Comparison of ENCODE assay signal across 13 cellular contexts in the genomic region with DNA sequence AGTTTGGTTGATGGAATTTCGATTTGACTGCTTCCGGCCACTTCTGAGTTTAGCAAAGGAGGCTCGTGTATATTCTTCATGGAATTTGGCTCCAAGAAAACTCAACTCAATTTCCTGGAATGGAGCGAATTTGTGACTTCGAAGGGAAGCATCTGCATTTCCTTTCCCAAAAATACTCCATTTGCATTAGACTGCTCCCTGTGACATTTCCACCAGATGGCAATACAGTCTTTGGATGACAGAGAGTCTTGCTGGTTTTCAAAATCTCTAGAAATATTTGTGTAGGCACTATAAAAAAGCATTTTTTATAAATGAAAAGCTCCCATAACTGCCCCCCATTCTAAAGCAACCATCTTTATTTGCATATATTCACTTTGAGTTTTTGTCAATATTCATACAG. TPM values are rescaled to one million over a fixed set of nuclear protein-coding genes. Genes with fewer than 3 reads are reported as not detected.
DNase-seq lines count a peak whose midpoint lies in the region; ATAC-seq and TF ChIP-seq lines count a peak whose summit lies in the region.
"Had no signal": no experiment of that assay in that cellular context is flagged by ENCODE, and none has a peak within 500 bp of the region (broad histone marks: within the 10 kb centered on the region; RNA-seq: fewer than 3 reads in every experiment).

No MANE protein-coding gene starts in this region.

- TF ChIP-seq RAD21 in neural cell (conservative IDR thresholded peaks at IDR 0.05) = peak; percentile 39

- no peak overlapping the region for H3K4me3 Mint-ChIP-seq in endodermal cell
- H3K4me3 Mint-ChIP-seq: T-helper 17 cell had no signal

- H2AFZ ChIP-seq in neural cell (ENCODE audit: low read depth, low read length) = no peak overlapping the region

- H3K27me3 ChIP-seq in DOHH2 (ENCODE audit: control insufficient read depth, low read length) (no peaks in the 10 kb centered on the region), endodermal cell (ENCODE audit: control insufficient read depth, insufficient read depth, low read length, poor library complexity, severe bottlenecking) (no peaks in the 10 kb centered on the region), neural cell (ENCODE audit: insufficient read depth, low read depth, low read length) (no peaks in the 10 kb centered on the region)

- TF ChIP-seq EP300 in neural cell (conservative IDR thresholded peaks at IDR 0.05; ENCODE audit: poor library complexity, severe bottlenecking) = no peak

- H4K20me1 ChIP-seq in DOHH2 (ENCODE audit: control insufficient read depth, insufficient read depth, low read depth, low read length) (no peaks in the 10 kb centered on the region), neural cell (ENCODE audit: insufficient read depth) (no peaks in the 10 kb centered on the region)

- ATAC-seq in HG02588 (IDR thresholded peaks at IDR 0.05; ENCODE audit: unreplicated experiment) = no peak
- ATAC-seq: T-helper 17 cell had no signal

- DNase-seq in NB4 (ENCODE audit: low read depth) (no peak), endodermal cell (no peak), NCI-H345 treated with DMSO at 0.1 percent for 48 hours (lab: John Stamatoyannopoulos, UW; ENCODE audit: unreplicated experiment) (no peak), H4 (ENCODE audit: low spot score) (no peak)
- no peak for DNase-seq in activated CD4-positive, alpha-beta T cell treated with anti-CD3 and anti-CD28 coated beads, Interleukin-2, amount 50 U/mL, for 4 hours
- DNase-seq: aorta, NCI-H1048, T-helper 17 cell had no signal

- H3K9ac ChIP-seq in endodermal cell (ENCODE audit: extremely low read depth, low read length, poor library complexity, severe bottlenecking) (no peak overlapping the region), neural cell (ENCODE audit: low read length) (no peak overlapping the region)

- no peak for TF ChIP-seq POLR2A in NB4 (IDR thresholded peaks at IDR 0.05; ENCODE audit: extremely low read depth, insufficient read length)

- TF ChIP-seq CTCF in DOHH2 (IDR thresholded peaks at IDR 0.05; ENCODE audit: low read depth, low read length, poor library complexity, severe bottlenecking) = peak; percentile 12
- TF ChIP-seq CTCF in NB4 (IDR thresholded peaks at IDR 0.05; ENCODE audit: low read depth, low read length) = peak; percentile 21
- TF ChIP-seq CTCF in endodermal cell (conservative IDR thresholded peaks at IDR 0.05) = peak; percentile 47
- TF ChIP-seq CTCF in neural cell (IDR thresholded peaks at IDR 0.05; ENCODE audit: poor library complexity, severe bottlenecking) = peak; percentile 52

- H3K4me2 ChIP-seq in DOHH2 (ENCODE audit: low read length) (no peak overlapping the region), neural cell (ENCODE audit: low read length) (no peak overlapping the region)

- H3K27ac ChIP-seq in DOHH2 (ENCODE audit: low read depth, low read length) (no peak overlapping the region), endodermal cell (ENCODE audit: low read depth, low read length) (no peak overlapping the region), neural cell (ENCODE audit: low read length) (no peak overlapping the region)

- no peaks in the 10 kb centered on the region for H3K4me1 Mint-ChIP-seq in endodermal cell

- 74 to 100% methylated on average over 2 to 5 of the region's 5 CpGs for WGBS in endodermal cell (ENCODE audit: insufficient coverage in 1 of 2, insufficient read length in 1 of 2), 2 experiments

- H3K9me3 ChIP-seq in DOHH2 (ENCODE audit: control insufficient read depth, insufficient read depth, low read length) (no peaks in the 10 kb centered on the region), endodermal cell (ENCODE audit: control insufficient read depth, low read length) (no peaks in the 10 kb centered on the region), neural cell (ENCODE audit: low read length) (no peaks in the 10 kb centered on the region)
- H3K9me3 ChIP-seq: HAP-1 had no signal

- H3K36me3 ChIP-seq in DOHH2 (ENCODE audit: control insufficient read depth, low read length) (no peaks in the 10 kb centered on the region), endodermal cell (ENCODE audit: control insufficient read depth, insufficient read depth, low read length) (no peaks in the 10 kb centered on the region), neural cell (ENCODE audit: insufficient read depth, low read length) (no peaks in the 10 kb centered on the region)
- H3K36me3 ChIP-seq: HAP-1 had no signal

- H3K9me3 Mint-ChIP-seq in endodermal cell = peaks cover 3% of the 10 kb centered on the region

- H3K4me1 ChIP-seq in DOHH2 (ENCODE audit: control insufficient read depth, low read length) (no peaks in the 10 kb centered on the region), endodermal cell (ENCODE audit: control insufficient read depth, insufficient read depth, low read length) (no peaks in the 10 kb centered on the region)
- H3K4me1 ChIP-seq: HAP-1 had no signal

- H3K4me3 ChIP-seq in DOHH2 (ENCODE audit: low read length) (no peak overlapping the region), NB4 (ENCODE audit: low read depth, low read length) (no peak overlapping the region), endodermal cell (ENCODE audit: low read length) (no peak overlapping the region), neural cell (ENCODE audit: low read length) (no peak overlapping the region)
- H3K4me3 ChIP-seq: HAP-1 had no signal

- no peaks in the 10 kb centered on the region for H3K27me3 Mint-ChIP-seq in endodermal cell (ENCODE audit: insufficient read depth)
- H3K27me3 Mint-ChIP-seq: T-helper 17 cell had no signal

- no peak overlapping the region for H3K27ac Mint-ChIP-seq in endodermal cell
- H3K27ac Mint-ChIP-seq: T-helper 17 cell had no signal

- H3K9me2 ChIP-seq in DOHH2 (replicated peaks; ENCODE audit: control insufficient read depth, low read length) = no peaks in the 10 kb centered on the region
- H3K9me2 ChIP-seq in neural cell (ENCODE audit: insufficient read depth, low read length) = no peaks in the 10 kb centered on the region

- no peaks in the 10 kb centered on the region for H3F3A ChIP-seq in DOHH2 (ENCODE audit: control insufficient read depth, insufficient read depth)
- no peaks in the 10 kb centered on the region for H3F3A ChIP-seq in neural cell (ENCODE audit: insufficient read depth, low read length, poor library complexity, severe bottlenecking)

- H3K79me2 ChIP-seq in DOHH2 (ENCODE audit: control insufficient read depth, low read length) (no peaks in the 10 kb centered on the region), neural cell (replicated peaks; ENCODE audit: insufficient read depth, low read length) (no peaks in the 10 kb centered on the region)

- H3K36me3 Mint-ChIP-seq in endodermal cell (ENCODE audit: low read depth) = no peaks in the 10 kb centered on the region

TF ChIP-seq in neural cell, 6 proteins besides CTCF, POLR2A, EP300 and RAD21:
- TF ChIP-seq TAF1 (IDR thresholded peaks at IDR 0.05; ENCODE audit: low read depth) (no peak), SMC3 (conservative IDR thresholded peaks at IDR 0.05; ENCODE audit: poor library complexity) (peak; percentile 49)

RNA-seq across cellular contexts. Expression of a gene that starts 4.1 kb away (rescaled TPM):
- not detected for total RNA-seq in endodermal cell
- polyA plus RNA-seq in endodermal cell (2013, experiment 1 of 2) = not detected
- not detected for polyA plus RNA-seq in endodermal cell (2013, experiment 2 of 2)
- not detected in 2 replicates for polyA plus RNA-seq in neural cell
- polyA minus RNA-seq in neural cell = not detected in 2 replicates
- total RNA-seq in H4 (2014; rRNA removed; shearing (Covaris generic)) = not detected in 2 replicates
- total RNA-seq: Daoy, T-helper 17 cell had no signal
